19 cellular contexts compared by ENCODE assay signal in genomic region chr6:110741517-110741916, GRCh38.
"Had no signal": no experiment of that assay in that cellular context is flagged by ENCODE, and none has a peak within 500 bp of the region (broad histone marks: within the 10 kb centered on the region; RNA-seq: fewer than 3 reads in every experiment).

No MANE protein-coding gene starts in this region.

- H3K27ac ChIP-seq: foreskin keratinocyte, sigmoid colon, skin epidermis, stomach, thoracic aorta, transverse colon had no signal

- H3K27ac Mint-ChIP-seq: naive thymus-derived CD4-positive, alpha-beta T cell had no signal

- DNase-seq: effector memory CD4-positive, alpha-beta T cell; erythroblast; foreskin keratinocyte; immature natural killer cell; left ventricle myocardium superior; mesenchymal stem cell; naive thymus-derived CD4-positive, alpha-beta T cell; posterior cingulate gyrus; sigmoid colon; stimulated activated CD4-positive, alpha-beta T cell treated with anti-CD3 and anti-CD28 coated beads, Interleukin-2, amount 100 ng/mL, for 24 hours; stimulated activated CD4-positive, alpha-beta T cell treated with anti-CD3 and anti-CD28 coated beads, Interleukin-4, amount 100 ng/mL, for 4 hours; stimulated activated naive CD4-positive, alpha-beta T cell; stomach; substantia nigra; transverse colon had no signal

- H3K27me3 Mint-ChIP-seq: naive thymus-derived CD4-positive, alpha-beta T cell had no signal

- H3K27me3 ChIP-seq: foreskin keratinocyte, sigmoid colon, stomach, transverse colon had no signal

- H3K4me3 Mint-ChIP-seq: immature natural killer cell; naive thymus-derived CD4-positive, alpha-beta T cell; neural crest cell had no signal

- H3K4me1 ChIP-seq: foreskin keratinocyte, sigmoid colon had no signal

- H3K4me1 Mint-ChIP-seq: immature natural killer cell, neural crest cell had no signal

- H3K4me3 ChIP-seq: lung, sigmoid colon, skin epidermis, stomach, thoracic aorta, transverse colon had no signal

- ATAC-seq: foreskin keratinocyte; left ventricle myocardium superior; naive thymus-derived CD4-positive, alpha-beta T cell had no signal
